ENCODE assay signal across 8 cellular contexts in the genomic region with DNA sequence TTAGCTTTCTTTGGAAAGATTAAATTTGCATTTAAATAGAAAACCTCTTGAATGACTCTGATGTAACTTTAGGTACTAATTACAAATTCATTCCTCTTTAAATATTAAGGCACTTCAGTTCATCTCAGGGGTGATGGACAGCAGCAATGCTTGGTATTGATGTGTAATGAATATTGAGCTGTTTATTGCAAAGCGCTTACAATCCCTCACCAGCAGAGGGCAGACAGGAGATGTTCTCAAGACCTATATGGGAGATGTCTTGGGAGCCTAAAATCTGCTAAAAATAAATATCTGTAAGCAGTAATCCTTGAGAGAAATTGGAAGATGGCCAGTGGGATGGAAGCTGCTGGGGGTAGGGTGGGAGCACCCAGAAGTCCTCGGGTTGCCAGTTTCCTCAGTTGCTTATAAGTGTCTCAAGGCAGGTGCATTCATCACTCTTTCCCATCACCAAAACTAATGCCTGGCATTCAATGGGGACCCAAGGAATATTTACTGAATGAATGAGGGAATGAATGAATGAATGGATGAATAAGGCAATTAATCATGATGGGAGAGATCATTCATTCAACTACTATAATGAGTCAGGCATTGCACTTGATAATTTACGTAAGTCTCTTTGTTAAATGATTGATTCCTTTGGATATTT. TPM values are rescaled to one million over a fixed set of nuclear protein-coding genes. Genes with fewer than 3 reads are reported as not detected.
DNase-seq lines count a peak whose midpoint lies in the region; ATAC-seq and TF ChIP-seq lines count a peak whose summit lies in the region.

No MANE protein-coding gene starts in this region.

- H3K27ac ChIP-seq in SJCRH30: no peak overlapping the region

- CTCF ChIA-PET in Caco-2 (lab: Charles Lee): interaction anchor here (0.5 to 2.8 kb wide), 36 partner anchors 9 to 1258 kb away, joined by 3 to 90 read pairs (median 4); no protein-coding TSS in a partner anchor

- no peaks in the 10 kb centered on the region for H3K9me3 ChIP-seq in Caco-2
- no peaks in the 10 kb centered on the region for H3K9me3 ChIP-seq in SJCRH30 (replicated peaks)

- no TSS peak for BruUV-seq in Caco-2 (replicated peaks; lab: Mats Ljungman, UMichigan)

- intact Hi-C loops in Caco-2 (cut with micrococcal nuclease; ENCODE audit: unreplicated experiment): loop anchor here (1.0 kb wide), 1 partner anchor 131 kb away; no protein-coding TSS in a partner anchor

- H3K27ac Mint-ChIP-seq in Caco-2 (ENCODE audit: unreplicated experiment): no peak overlapping the region

- peaks cover 6% of the 10 kb centered on the region for H3K4me1 Mint-ChIP-seq in Caco-2 (ENCODE audit: low read depth, unreplicated experiment)

- DNase-seq in Caco-2 (peak; percentile 57 to 63), LHCN-M2 (ENCODE audit: low read depth) (peak; percentile 65), SJCRH30 (peak; percentile 53 to 84), globus pallidus (ENCODE audit: low spot score) (peak; percentile 65), putamen (ENCODE audit: low spot score) (peak; percentile 74)
- DNase-seq in activated effector memory CD4-positive, alpha-beta T cell treated with anti-CD3 and anti-CD28 coated beads, Interleukin-2, amount 50 U/mL, for 16 hours: peak; percentile 78

- ATAC-seq in HG03095 (IDR thresholded peaks at IDR 0.05; ENCODE audit: unreplicated experiment) (no peak), HG03354 (IDR thresholded peaks at IDR 0.05; ENCODE audit: poor library complexity, severe bottlenecking, unreplicated experiment) (no peak)

- peak; percentile 80 to 85 for TF ChIP-seq CTCF in Caco-2 (IDR thresholded peaks at IDR 0.05; ENCODE audit: insufficient read depth in 1 of 2, low read depth in 1 of 2, low read length in 1 of 2, severe bottlenecking in 1 of 2, unreplicated experiment in 1 of 2)

- peaks cover 4% of the 10 kb centered on the region; the same call in 1 of the 2 replicates for H3K4me1 ChIP-seq in Caco-2
- peaks cover 10% of the 10 kb centered on the region for H3K4me1 ChIP-seq in SJCRH30

- no peak overlapping the region for H3K4me3 ChIP-seq in Caco-2 (ENCODE audit: low read depth, low read length)
- no peak overlapping the region for H3K4me3 ChIP-seq in SJCRH30

- no peak overlapping the region for H3K4me3 Mint-ChIP-seq in Caco-2 (ENCODE audit: unreplicated experiment)

- H3K36me3 ChIP-seq in Caco-2 (ENCODE audit: control insufficient read depth, insufficient read depth, low read length) (no peaks in the 10 kb centered on the region), SJCRH30 (no peaks in the 10 kb centered on the region)

- H3K27me3 Mint-ChIP-seq in Caco-2 (ENCODE audit: insufficient read depth, unreplicated experiment): peaks cover 11% of the 10 kb centered on the region

- no peaks in the 10 kb centered on the region for H3K36me3 Mint-ChIP-seq in Caco-2 (ENCODE audit: insufficient read depth, unreplicated experiment)

- H3K9me3 Mint-ChIP-seq in Caco-2 (ENCODE audit: unreplicated experiment): no peaks in the 10 kb centered on the region

- POLR2A ChIA-PET in Caco-2 (lab: Charles Lee): interaction anchor here (0.6 kb wide), 1 partner anchor 81 kb away, joined by 3 read pairs; no protein-coding TSS in a partner anchor

- H3K27me3 ChIP-seq in Caco-2 (replicated peaks; ENCODE audit: control insufficient read depth, insufficient read depth, low read length) (no peaks in the 10 kb centered on the region), SJCRH30 (peaks cover 16% of the 10 kb centered on the region)

RNA-seq across cellular contexts. Expression of gene KLHDC8A, which starts 2.3 kb away (rescaled TPM):
- total RNA-seq in Caco-2 (2022) (not detected in 2 replicates), LHCN-M2 (2014; rRNA removed) (not detected in 2 replicates)
- not detected for polyA plus RNA-seq in LHCN-M2 (2012)
- not detected in 2 replicates for total RNA-seq in SJCRH30 (2014; rRNA removed; shearing (Covaris generic))

RNA-seq across cellular contexts. Expression of gene NUAK2, which starts 32.8 kb away (rescaled TPM):
- 25.7 and 27.0 TPM in 2 replicates for total RNA-seq in Caco-2 (2022)
- 0.46 and 0.64 TPM in 2 replicates for total RNA-seq in LHCN-M2 (2014; rRNA removed)
- polyA plus RNA-seq in LHCN-M2 (2012): 2.2 TPM
- 2.1 and 2.2 TPM in 2 replicates for total RNA-seq in SJCRH30 (2014; rRNA removed; shearing (Covaris generic))
